In genomic region chr7:154677454-154677853, GRCh38 we compare ENCODE assay signal across 1 cellular context.
TF ChIP-seq lines count a peak whose summit lies in the region.

No MANE protein-coding gene starts in this region.

TF ChIP-seq in K562, 482 proteins besides CTCF, POLR2A, EP300 and RAD21 (continues in another document):
- TF ChIP-seq USF2 (CRISPR knock-in tag; IDR thresholded peaks at IDR 0.05) (peak; percentile 72), BCOR (IDR thresholded peaks at IDR 0.05) (no peak), JUND (IDR thresholded peaks at IDR 0.05; ENCODE audit: borderline replicate concordance, low read depth, low read length) (peak; percentile 9; the same call in 1 of the 2 replicates), JUND (tag; IDR thresholded peaks at IDR 0.05; ENCODE audit: borderline replicate concordance, low read depth, low read length) (no peak), E2F6 (IDR thresholded peaks at IDR 0.05; ENCODE audit: borderline replicate concordance in 1 of 2, extremely low read depth in 1 of 2, insufficient read depth in 1 of 2, insufficient read length in 1 of 2, low read depth in 1 of 2, low read length in 1 of 2, poor library complexity in 1 of 2, severe bottlenecking in 1 of 2) (peak; percentile 59 to 72), RBFOX2 (IDR thresholded peaks at IDR 0.05; ENCODE audit: low read depth, low read length) (peak; percentile 56), KDM1A (IDR thresholded peaks at IDR 0.05) (peak in 1 of 2 experiments; percentile 42; a peak in 1 of 4 replicates), CHD2 (IDR thresholded peaks at IDR 0.05; ENCODE audit: low read depth, low read length) (0 out of 2 replicates have a peak, but pooled peaks have one; percentile 28), ATF1 (CRISPR knock-in tag; IDR thresholded peaks at IDR 0.05) (no peak), ATF1 (tag; IDR thresholded peaks at IDR 0.05) (peak; percentile 29; the same call in 1 of the 2 replicates), WHSC1 (IDR thresholded peaks at IDR 0.05; ENCODE audit: low read length) (peak; percentile 40), CBFA2T3 (IDR thresholded peaks at IDR 0.05) (0 out of 2 replicates have a peak, but pooled peaks have one; percentile 20), MEF2D (tag; conservative IDR thresholded peaks at IDR 0.05; ENCODE audit: low read depth) (0 out of 2 replicates have a peak, but pooled peaks have one; percentile 36), ZSCAN29 (IDR thresholded peaks at IDR 0.05) (no peak), RAD51 (IDR thresholded peaks at IDR 0.05; ENCODE audit: borderline replicate concordance, low read depth) (peak; percentile 60; the same call in 1 of the 2 replicates), TFAP4 (CRISPR knock-in tag; IDR thresholded peaks at IDR 0.05; ENCODE audit: borderline replicate concordance) (peak; percentile 51; the same call in 1 of the 2 replicates), SNRNP70 (optimal IDR thresholded peaks at IDR 0.05; ENCODE audit: low read depth, low read length) (no peak), FOXP4 (CRISPR knock-in tag; IDR thresholded peaks at IDR 0.05; ENCODE audit: borderline replicate concordance) (no peak), SP1 (CRISPR knock-in tag; IDR thresholded peaks at IDR 0.05) (peak; percentile 21; the same call in 1 of the 2 replicates), POLR2AphosphoS2 (IDR thresholded peaks at IDR 0.05; ENCODE audit: low read length) (no peak), SMARCA4 (IDR thresholded peaks at IDR 0.05) (no peak), MXI1 (IDR thresholded peaks at IDR 0.05; ENCODE audit: low read depth, low read length) (peak; percentile 45; the same call in 1 of the 2 replicates), ZNF134 (CRISPR knock-in tag; conservative IDR thresholded peaks at IDR 0.05) (peak; percentile 6; the same call in 1 of the 2 replicates), ZNF583 (CRISPR knock-in tag; IDR thresholded peaks at IDR 0.05) (peak; percentile 84), SIN3B (IDR thresholded peaks at IDR 0.05; ENCODE audit: low read depth) (no peak), NR4A1 (CRISPR knock-in tag; IDR thresholded peaks at IDR 0.05) (peak; percentile 60; the same call in 1 of the 2 replicates), NR4A1 (tag; IDR thresholded peaks at IDR 0.05) (peak; percentile 76), MECOM (CRISPR knock-in tag; IDR thresholded peaks at IDR 0.05) (peak; percentile 69), GABPB2 (CRISPR knock-in tag; conservative IDR thresholded peaks at IDR 0.05) (0 out of 2 replicates have a peak, but pooled peaks have one; percentile 55), ZNF146 (CRISPR knock-in tag; IDR thresholded peaks at IDR 0.05; ENCODE audit: unreplicated experiment) (no peak), ATF7 (IDR thresholded peaks at IDR 0.05) (0 out of 2 replicates have a peak, but pooled peaks have one; percentile 11), POLR3A (IDR thresholded peaks at IDR 0.05; ENCODE audit: borderline replicate concordance, extremely low read depth, insufficient read depth, insufficient read length) (no peak), ASH1L (IDR thresholded peaks at IDR 0.05; ENCODE audit: borderline replicate concordance, low read depth, partially characterized antibody) (no peak), DMBX1 (CRISPR knock-in tag; IDR thresholded peaks at IDR 0.05; ENCODE audit: borderline replicate concordance) (peak; percentile 53), USF1 (CRISPR knock-in tag; IDR thresholded peaks at IDR 0.05) (peak; percentile 76), SMC3 (conservative IDR thresholded peaks at IDR 0.05; ENCODE audit: insufficient read depth, low read depth, low read length) (no peak), MAX (CRISPR knock-in tag; IDR thresholded peaks at IDR 0.05) (peak; percentile 67), KLF6 (CRISPR knock-in tag; IDR thresholded peaks at IDR 0.05; ENCODE audit: borderline replicate concordance) (peak; percentile 33; the same call in 1 of the 2 replicates)
- TF ChIP-seq, protein P1, sequence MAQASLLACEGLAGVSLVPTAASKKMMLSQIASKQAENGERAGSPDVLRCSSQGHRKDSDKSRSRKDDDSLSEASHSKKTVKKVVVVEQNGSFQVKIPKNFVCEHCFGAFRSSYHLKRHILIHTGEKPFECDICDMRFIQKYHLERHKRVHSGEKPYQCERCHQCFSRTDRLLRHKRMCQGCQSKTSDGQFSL (CRISPR knock-in tag; IDR thresholded peaks at IDR 0.05): no peak
- TF ChIP-seq, protein P1 (tag; IDR thresholded peaks at IDR 0.05): peak in 1 of 2 experiments; percentile 27; a peak in 1 of 4 replicates
- TF ChIP-seq, protein P2, sequence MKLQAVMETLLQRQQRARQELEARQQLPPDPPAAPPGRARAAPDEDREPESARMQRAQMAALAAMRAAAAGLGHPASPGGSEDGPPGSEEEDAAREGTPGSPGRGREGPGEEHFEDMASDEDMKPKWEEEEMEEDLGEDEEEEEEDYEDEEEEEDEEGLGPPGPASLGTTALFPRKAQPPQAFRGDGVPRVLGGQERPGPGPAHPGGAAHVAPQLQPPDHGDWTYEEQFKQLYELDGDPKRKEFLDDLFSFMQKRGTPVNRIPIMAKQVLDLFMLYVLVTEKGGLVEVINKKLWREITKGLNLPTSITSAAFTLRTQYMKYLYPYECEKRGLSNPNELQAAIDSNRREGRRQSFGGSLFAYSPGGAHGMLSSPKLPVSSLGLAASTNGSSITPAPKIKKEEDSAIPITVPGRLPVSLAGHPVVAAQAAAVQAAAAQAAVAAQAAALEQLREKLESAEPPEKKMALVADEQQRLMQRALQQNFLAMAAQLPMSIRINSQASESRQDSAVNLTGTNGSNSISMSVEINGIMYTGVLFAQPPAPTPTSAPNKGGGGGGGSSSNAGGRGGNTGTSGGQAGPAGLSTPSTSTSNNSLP (IDR thresholded peaks at IDR 0.05; ENCODE audit: borderline replicate concordance, low read depth, low read length): no peak
- TF ChIP-seq, protein P3, sequence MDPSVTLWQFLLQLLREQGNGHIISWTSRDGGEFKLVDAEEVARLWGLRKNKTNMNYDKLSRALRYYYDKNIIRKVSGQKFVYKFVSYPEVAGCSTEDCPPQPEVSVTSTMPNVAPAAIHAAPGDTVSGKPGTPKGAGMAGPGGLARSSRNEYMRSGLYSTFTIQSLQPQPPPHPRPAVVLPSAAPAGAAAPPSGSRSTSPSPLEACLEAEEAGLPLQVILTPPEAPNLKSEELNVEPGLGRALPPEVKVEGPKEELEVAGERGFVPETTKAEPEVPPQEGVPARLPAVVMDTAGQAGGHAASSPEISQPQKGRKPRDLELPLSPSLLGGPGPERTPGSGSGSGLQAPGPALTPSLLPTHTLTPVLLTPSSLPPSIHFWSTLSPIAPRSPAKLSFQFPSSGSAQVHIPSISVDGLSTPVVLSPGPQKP (CRISPR knock-in tag; IDR thresholded peaks at IDR 0.05): no peak
- TF ChIP-seq, protein P4, sequence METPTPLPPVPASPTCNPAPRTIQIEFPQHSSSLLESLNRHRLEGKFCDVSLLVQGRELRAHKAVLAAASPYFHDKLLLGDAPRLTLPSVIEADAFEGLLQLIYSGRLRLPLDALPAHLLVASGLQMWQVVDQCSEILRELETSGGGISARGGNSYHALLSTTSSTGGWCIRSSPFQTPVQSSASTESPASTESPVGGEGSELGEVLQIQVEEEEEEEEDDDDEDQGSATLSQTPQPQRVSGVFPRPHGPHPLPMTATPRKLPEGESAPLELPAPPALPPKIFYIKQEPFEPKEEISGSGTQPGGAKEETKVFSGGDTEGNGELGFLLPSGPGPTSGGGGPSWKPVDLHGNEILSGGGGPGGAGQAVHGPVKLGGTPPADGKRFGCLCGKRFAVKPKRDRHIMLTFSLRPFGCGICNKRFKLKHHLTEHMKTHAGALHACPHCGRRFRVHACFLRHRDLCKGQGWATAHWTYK (CRISPR knock-in tag; IDR thresholded peaks at IDR 0.05): peak; percentile 40; the same call in 1 of the 2 replicates
- TF ChIP-seq, protein P5, sequence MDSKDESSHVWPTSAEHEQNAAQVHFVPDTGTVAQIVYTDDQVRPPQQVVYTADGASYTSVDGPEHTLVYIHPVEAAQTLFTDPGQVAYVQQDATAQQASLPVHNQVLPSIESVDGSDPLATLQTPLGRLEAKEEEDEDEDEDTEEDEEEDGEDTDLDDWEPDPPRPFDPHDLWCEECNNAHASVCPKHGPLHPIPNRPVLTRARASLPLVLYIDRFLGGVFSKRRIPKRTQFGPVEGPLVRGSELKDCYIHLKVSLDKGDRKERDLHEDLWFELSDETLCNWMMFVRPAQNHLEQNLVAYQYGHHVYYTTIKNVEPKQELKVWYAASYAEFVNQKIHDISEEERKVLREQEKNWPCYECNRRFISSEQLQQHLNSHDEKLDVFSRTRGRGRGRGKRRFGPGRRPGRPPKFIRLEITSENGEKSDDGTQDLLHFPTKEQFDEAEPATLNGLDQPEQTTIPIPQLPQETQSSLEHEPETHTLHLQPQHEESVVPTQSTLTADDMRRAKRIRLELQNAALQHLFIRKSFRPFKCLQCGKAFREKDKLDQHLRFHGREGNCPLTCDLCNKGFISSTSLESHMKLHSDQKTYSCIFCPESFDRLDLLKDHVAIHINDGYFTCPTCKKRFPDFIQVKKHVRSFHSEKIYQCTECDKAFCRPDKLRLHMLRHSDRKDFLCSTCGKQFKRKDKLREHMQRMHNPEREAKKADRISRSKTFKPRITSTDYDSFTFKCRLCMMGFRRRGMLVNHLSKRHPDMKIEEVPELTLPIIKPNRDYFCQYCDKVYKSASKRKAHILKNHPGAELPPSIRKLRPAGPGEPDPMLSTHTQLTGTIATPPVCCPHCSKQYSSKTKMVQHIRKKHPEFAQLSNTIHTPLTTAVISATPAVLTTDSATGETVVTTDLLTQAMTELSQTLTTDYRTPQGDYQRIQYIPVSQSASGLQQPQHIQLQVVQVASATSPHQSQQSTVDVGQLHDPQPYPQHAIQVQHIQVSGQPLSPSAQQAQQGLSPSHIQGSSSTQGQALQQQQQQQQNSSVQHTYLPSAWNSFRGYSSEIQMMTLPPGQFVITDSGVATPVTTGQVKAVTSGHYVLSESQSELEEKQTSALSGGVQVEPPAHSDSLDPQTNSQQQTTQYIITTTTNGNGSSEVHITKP (IDR thresholded peaks at IDR 0.05; ENCODE audit: partially characterized antibody): peak; percentile 92
- TF ChIP-seq, protein P6, sequence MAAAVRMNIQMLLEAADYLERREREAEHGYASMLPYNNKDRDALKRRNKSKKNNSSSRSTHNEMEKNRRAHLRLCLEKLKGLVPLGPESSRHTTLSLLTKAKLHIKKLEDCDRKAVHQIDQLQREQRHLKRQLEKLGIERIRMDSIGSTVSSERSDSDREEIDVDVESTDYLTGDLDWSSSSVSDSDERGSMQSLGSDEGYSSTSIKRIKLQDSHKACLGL (CRISPR knock-in tag; IDR thresholded peaks at IDR 0.05; ENCODE audit: borderline replicate concordance, poor library complexity, severe bottlenecking): peak; percentile 7
- TF ChIP-seq, protein P7, sequence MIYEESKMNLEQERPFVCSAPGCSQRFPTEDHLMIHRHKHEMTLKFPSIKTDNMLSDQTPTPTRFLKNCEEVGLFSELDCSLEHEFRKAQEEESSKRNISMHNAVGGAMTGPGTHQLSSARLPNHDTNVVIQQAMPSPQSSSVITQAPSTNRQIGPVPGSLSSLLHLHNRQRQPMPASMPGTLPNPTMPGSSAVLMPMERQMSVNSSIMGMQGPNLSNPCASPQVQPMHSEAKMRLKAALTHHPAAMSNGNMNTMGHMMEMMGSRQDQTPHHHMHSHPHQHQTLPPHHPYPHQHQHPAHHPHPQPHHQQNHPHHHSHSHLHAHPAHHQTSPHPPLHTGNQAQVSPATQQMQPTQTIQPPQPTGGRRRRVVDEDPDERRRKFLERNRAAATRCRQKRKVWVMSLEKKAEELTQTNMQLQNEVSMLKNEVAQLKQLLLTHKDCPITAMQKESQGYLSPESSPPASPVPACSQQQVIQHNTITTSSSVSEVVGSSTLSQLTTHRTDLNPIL (CRISPR knock-in tag; IDR thresholded peaks at IDR 0.05): 0 out of 2 replicates have a peak, but pooled peaks have one; percentile 21
